In genomic region chr6:30914076-30914853, GRCh38 we compare ENCODE assay signal across 8 cellular contexts. TPM values are rescaled to one million over a fixed set of nuclear protein-coding genes. Genes with fewer than 3 reads are reported as not detected.
DNase-seq lines count a peak whose midpoint lies in the region; TF ChIP-seq lines count a peak whose summit lies in the region.

Gene VARS2 (plus strand): TSS chr6:30914238. CDS start chr6:30914837, 599 bp downstream.

- in situ Hi-C loops in transverse colon (cut with MboI; ENCODE audit: low pct_ligation_motif_present in 1 of 4, low pct_unique_long_range_greater_than_20kb in 1 of 4, low sequenced_read_pairs in 3 of 4): loop anchor here in 1 of 4 donors (10.0 kb wide), 1 partner anchor 161 kb away; no protein-coding TSS in a partner anchor

- H3K27me3 Mint-ChIP-seq in activated naive CD8-positive, alpha-beta T cell: no peaks in the 10 kb centered on the region

- H3K9me3 Mint-ChIP-seq in activated naive CD8-positive, alpha-beta T cell (ENCODE audit: low read depth): no peaks in the 10 kb centered on the region

- intact Hi-C loops in head of caudate nucleus (cut with DNase I): loop anchor here (2.0 kb wide), 1 partner anchor 155 kb away; no protein-coding TSS in a partner anchor
- intact Hi-C loops in transverse colon (cut with DNase I; ENCODE audit: low total_unique reads): no loop called here

- H3K4me3 ChIP-seq in HFF-Myc (replicated peaks; ENCODE audit: low read depth, low read length) (peak within 1 kb of the TSS; percentile 61), parathyroid adenoma (ENCODE audit: low read depth, low read length) (peak within 1 kb of the TSS; percentile 74), transverse colon (peak within 1 kb of the TSS; percentile 44 to 74 (median 57))

- H3K9me3 ChIP-seq in parathyroid adenoma (ENCODE audit: control insufficient read depth, low read length) (no peaks in the 10 kb centered on the region), transverse colon (no peaks in the 10 kb centered on the region)

- H2AFZ ChIP-seq in parathyroid adenoma: peak within 1 kb of the TSS; percentile 96

- H3K27ac Mint-ChIP-seq in activated naive CD8-positive, alpha-beta T cell: peak within 1 kb of the TSS; percentile 96

- H3K36me3 ChIP-seq in parathyroid adenoma (ENCODE audit: control insufficient read depth, insufficient read depth, low read length) (no peaks in the 10 kb centered on the region), transverse colon (peaks cover 0 to 12% (median 0%) of the 10 kb centered on the region in 4 donors)

- TF ChIP-seq EP300 in transverse colon (IDR thresholded peaks at IDR 0.05; ENCODE audit: low read depth): no peak

- H3K4me2 ChIP-seq in parathyroid adenoma (ENCODE audit: low read length): peak within 1 kb of the TSS; percentile 81

- H3K4me1 ChIP-seq in parathyroid adenoma: peaks cover 21% of the 10 kb centered on the region
- H3K4me1 ChIP-seq in transverse colon: peaks cover 9 to 26% (median 18%) of the 10 kb centered on the region in 4 donors

- peaks cover 16% of the 10 kb centered on the region for H3K36me3 Mint-ChIP-seq in activated naive CD8-positive, alpha-beta T cell

- H3K4me1 Mint-ChIP-seq in activated naive CD8-positive, alpha-beta T cell (ENCODE audit: low read depth): peaks cover 36% of the 10 kb centered on the region

- peak within 1 kb of the TSS; percentile 95 for H3K4me3 Mint-ChIP-seq in activated naive CD8-positive, alpha-beta T cell

- TF ChIP-seq POLR2A in transverse colon (IDR thresholded peaks at IDR 0.05): peak; percentile 89

- 0 to 7% methylated on average over 1 to 15 of the region's 52 CpGs for WGBS in transverse colon (ENCODE audit: low coverage in 1 of 2), 2 donors

- H3K79me2 ChIP-seq in parathyroid adenoma: peaks cover 8% of the 10 kb centered on the region

- H3K27ac ChIP-seq in parathyroid adenoma (peak within 1 kb of the TSS; percentile 98), transverse colon (peak within 1 kb of the TSS; percentile 92 to 94 (median 94))

- H3K27me3 ChIP-seq in parathyroid adenoma (ENCODE audit: control insufficient read depth, insufficient read depth, low read length): no peaks in the 10 kb centered on the region
- H3K27me3 ChIP-seq in transverse colon: no peaks in the 10 kb centered on the region

- peak within 1 kb of the TSS; percentile 84 for H3K9ac ChIP-seq in parathyroid adenoma

- peak; percentile 42 for TF ChIP-seq CTCF in GM10266 (IDR thresholded peaks at IDR 0.05; ENCODE audit: control insufficient read depth, insufficient read depth, low read depth, missing control alignments)
- peak; percentile 27 for TF ChIP-seq CTCF in HFF-Myc (IDR thresholded peaks at IDR 0.05; ENCODE audit: low read depth, low read length, missing control alignments)
- peak; percentile 69 for TF ChIP-seq CTCF in parathyroid adenoma (IDR thresholded peaks at IDR 0.05)
- TF ChIP-seq CTCF in transverse colon (IDR thresholded peaks at IDR 0.05): peak; percentile 14 to 53 (median 30)

- DNase-seq in GM10266 (ENCODE audit: extremely low spot score) (peak; percentile 98), HFF-Myc (ENCODE audit: extremely low read depth, low read depth) (peak; percentile 76), NCI-H1048 (lab: John Stamatoyannopoulos, UW) (peak; percentile 75), SKM-1 treated with dmso at 0.1 percent for 144 hours (lab: John Stamatoyannopoulos, UW; ENCODE audit: unreplicated experiment) (peak; percentile 70), head of caudate nucleus (peak; percentile 90 to 98 (median 94)), transverse colon (peak; percentile 95)

RNA-seq across cellular contexts. Expression of gene VARS2, which starts in this region (rescaled TPM):
- total RNA-seq in transverse colon: 10 to 100 TPM; 13.1 to 64.7 (median 25.8) TPM

Comparison
In these comparisons a context has a peak if more than half of its experiments do, and no peak if none do; other contexts are left out.
1. Peak in every context shown above with its lines: DNase-seq, H3K4me3 ChIP-seq and H3K27ac ChIP-seq.